8 cellular contexts compared by ENCODE assay signal in the genomic region with DNA sequence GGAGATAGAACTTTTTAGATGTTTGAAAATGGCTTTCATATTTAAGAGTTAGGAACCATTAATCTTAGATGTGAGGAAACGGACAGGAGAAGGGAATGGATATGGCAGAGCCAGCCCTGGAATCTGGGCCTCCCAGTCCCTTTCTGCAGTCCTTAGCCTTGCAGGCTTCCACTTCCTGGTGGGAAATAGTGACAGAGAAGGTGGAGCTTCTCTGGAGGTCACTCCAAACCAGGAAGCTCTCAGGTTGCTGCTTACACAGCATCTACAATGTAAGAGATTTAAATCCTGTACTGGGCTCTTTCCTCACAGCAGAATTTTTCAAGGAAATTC. TPM values are rescaled to one million over a fixed set of nuclear protein-coding genes. Genes with fewer than 3 reads are reported as not detected.
A peak's percentile ranks its signal among the peaks of the same experiment; 100 is the strongest.
DNase-seq lines count a peak whose midpoint lies in the region; TF ChIP-seq lines count a peak whose summit lies in the region.

No MANE protein-coding gene starts in this region.

- no peak for TF ChIP-seq POLR2A in suprapubic skin (IDR thresholded peaks at IDR 0.05)

- no peaks in the 10 kb centered on the region for H3K9me3 ChIP-seq in suprapubic skin

- WGBS in suprapubic skin: 17% methylated on average over 1 of the region's 1 CpG

- in situ Hi-C loops in GM13976 (cut with MboI; ENCODE audit: low sequenced_read_pairs, unreplicated experiment): no loop called here

- H3K4me3 ChIP-seq in foreskin fibroblast (ENCODE audit: low read depth in 1 of 2, low read length in 2 of 2): peak overlapping the region; percentile 89 to 92
- peak overlapping the region; percentile 76 for H3K4me3 ChIP-seq in suprapubic skin

- peak overlapping the region; percentile 79 for H3K27ac Mint-ChIP-seq in activated naive CD4-positive, alpha-beta T cell treated with anti-CD3 and anti-CD28 coated beads, Interleukin-2, amount 50 U/mL, for 24 hours

- H3K4me3 Mint-ChIP-seq in activated naive CD4-positive, alpha-beta T cell treated with anti-CD3 and anti-CD28 coated beads, Interleukin-2, amount 50 U/mL, for 24 hours: peak overlapping the region; percentile 99

- TF ChIP-seq EP300 in suprapubic skin (IDR thresholded peaks at IDR 0.05): no peak

- H3K4me1 Mint-ChIP-seq in activated naive CD4-positive, alpha-beta T cell treated with anti-CD3 and anti-CD28 coated beads, Interleukin-2, amount 50 U/mL, for 24 hours: peaks cover 58% of the 10 kb centered on the region

- H3K9me3 Mint-ChIP-seq in activated naive CD4-positive, alpha-beta T cell treated with anti-CD3 and anti-CD28 coated beads, Interleukin-2, amount 50 U/mL, for 24 hours: no peaks in the 10 kb centered on the region

- peaks cover 44% of the 10 kb centered on the region for H3K4me1 ChIP-seq in suprapubic skin

- H3K36me3 ChIP-seq in suprapubic skin: peaks cover 36% of the 10 kb centered on the region

- peak overlapping the region; percentile 97 for H3K27ac ChIP-seq in RWPE1
- H3K27ac ChIP-seq in suprapubic skin: peak overlapping the region; percentile 96

- POLR2A ChIA-PET in RWPE1 (lab: Yijun Ruan, JAX; ENCODE audit: low non-redundant PET): interaction anchor here (1.5 to 2.2 kb wide), 2 partner anchors 14 to 149 kb away, joined by 5 to 8 read pairs; no protein-coding TSS in a partner anchor

- no peaks in the 10 kb centered on the region for H3K27me3 Mint-ChIP-seq in activated naive CD4-positive, alpha-beta T cell treated with anti-CD3 and anti-CD28 coated beads, Interleukin-2, amount 50 U/mL, for 24 hours

- H3K36me3 Mint-ChIP-seq in activated naive CD4-positive, alpha-beta T cell treated with anti-CD3 and anti-CD28 coated beads, Interleukin-2, amount 50 U/mL, for 24 hours: peaks cover 15% of the 10 kb centered on the region

- H3K27me3 ChIP-seq in suprapubic skin: no peaks in the 10 kb centered on the region

- CTCF ChIA-PET in RWPE1 (lab: Yijun Ruan, JAX): interaction anchor here (0.6 to 2.1 kb wide), 12 partner anchors 11 to 93 kb away, joined by 3 to 7 read pairs (median 4); no protein-coding TSS in a partner anchor

- no peak for TF ChIP-seq CTCF in RWPE1 (conservative IDR thresholded peaks at IDR 0.05; ENCODE audit: low read depth)
- TF ChIP-seq CTCF in foreskin fibroblast (IDR thresholded peaks at IDR 0.05; ENCODE audit: low read depth, low read length): no peak
- TF ChIP-seq CTCF in suprapubic skin (IDR thresholded peaks at IDR 0.05): no peak
- TF ChIP-seq CTCF in GM13976 (IDR thresholded peaks at IDR 0.05; ENCODE audit: borderline replicate concordance, control extremely low read depth, extremely low read depth, insufficient read depth, missing control alignments): no peak

- no peak for DNase-seq in activated naive CD4-positive, alpha-beta T cell treated with anti-CD3 and anti-CD28 coated beads, Interleukin-2, amount 50 U/mL, for 16 hours
- DNase-seq in RWPE1 (ENCODE audit: low spot score) (no peak), foreskin fibroblast (no peak), suprapubic skin (ENCODE audit: low spot score in 2 of 2) (no peak), NCI-H2081 (lab: John Stamatoyannopoulos, UW) (no peak), SHP77 treated with DMSO at 0.1 percent for 48 hours (lab: John Stamatoyannopoulos, UW) (no peak), GM13976 (ENCODE audit: low spot score) (no peak)

RNA-seq across cellular contexts. Expression of a gene that starts 2.5 kb away (rescaled TPM):
- total RNA-seq in suprapubic skin: 100 to 1,000 TPM; 431 to 722 (median 606) TPM

RNA-seq across cellular contexts. Expression of a gene that starts 40.6 kb away (rescaled TPM):
- total RNA-seq in suprapubic skin: 100 to 1,000 TPM; 109 to 247 (median 171) TPM

RNA-seq across cellular contexts. Expression of a gene that starts 54.6 kb away (rescaled TPM):
- total RNA-seq in suprapubic skin: 1 to 10 TPM in 3 of 4 donors, not detected in 1; 1.7 to 4.4 (median 3.3) TPM
